ENCODE assay signal across 8 cellular contexts in the genomic region with DNA sequence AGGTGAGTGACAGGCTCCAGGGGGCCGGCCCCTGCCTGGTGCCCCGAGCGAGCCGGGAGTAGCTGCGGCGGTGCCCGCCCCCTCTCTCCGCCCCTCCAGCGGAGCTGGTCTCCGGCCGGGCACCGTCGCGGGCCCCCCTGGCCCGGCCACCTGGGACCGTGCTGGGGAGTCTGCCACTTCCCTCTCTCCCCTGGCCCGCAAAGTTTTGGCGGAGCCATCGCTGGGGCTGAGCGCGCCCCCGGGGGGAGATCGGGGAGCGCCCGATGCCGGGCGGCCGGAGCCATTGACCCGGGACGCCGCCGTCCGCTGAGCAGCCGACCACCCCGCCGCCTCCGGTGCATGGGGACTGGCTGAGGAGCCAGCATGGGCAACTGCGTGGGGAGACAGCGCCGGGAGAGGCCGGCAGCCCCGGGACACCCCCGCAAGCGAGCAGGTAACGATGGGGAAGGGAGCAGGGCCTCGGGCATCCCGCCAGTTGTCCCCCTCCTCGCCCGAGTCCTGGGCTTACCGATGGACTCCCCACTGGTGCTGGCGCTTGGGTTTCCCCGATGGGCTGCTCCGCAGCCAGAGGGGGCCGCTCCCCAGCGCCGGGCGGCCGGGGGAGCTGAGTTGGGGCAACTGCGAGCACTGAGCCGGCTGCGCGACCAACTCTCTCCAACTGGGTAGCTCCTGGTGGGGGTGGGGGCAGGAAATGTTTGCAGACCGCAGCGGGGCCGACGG. TPM values are rescaled to one million over a fixed set of nuclear protein-coding genes. Genes with fewer than 3 reads are reported as not detected.
DNase-seq lines count a peak whose midpoint lies in the region; ATAC-seq and TF ChIP-seq lines count a peak whose summit lies in the region.

A gene with protein sequence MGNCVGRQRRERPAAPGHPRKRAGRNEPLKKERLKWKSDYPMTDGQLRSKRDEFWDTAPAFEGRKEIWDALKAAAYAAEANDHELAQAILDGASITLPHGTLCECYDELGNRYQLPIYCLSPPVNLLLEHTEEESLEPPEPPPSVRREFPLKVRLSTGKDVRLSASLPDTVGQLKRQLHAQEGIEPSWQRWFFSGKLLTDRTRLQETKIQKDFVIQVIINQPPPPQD (plus strand): TSS at position 84 of the 720 bp plus-strand sequence. CDS start 280 bp downstream, at position 364.

- TF ChIP-seq CTCF in IMR-90 (conservative IDR thresholded peaks at IDR 0.05; ENCODE audit: low read depth, low read length) = no peak

- peaks cover 27% of the 10 kb centered on the region for H3K9me1 ChIP-seq in IMR-90 (ENCODE audit: insufficient read depth, low read length)

- H3K27me3 ChIP-seq in IMR-90 (ENCODE audit: control insufficient read depth, insufficient read depth, low read length) (no peaks in the 10 kb centered on the region), mesendoderm (ENCODE audit: insufficient read depth, low read length, poor library complexity) (no peaks in the 10 kb centered on the region)

- DNase-seq in NCI-H345 (lab: John Stamatoyannopoulos, UW) = peak; percentile 11
- DNase-seq in NCI-H345 treated with DMSO at 0.1 percent for 48 hours (lab: John Stamatoyannopoulos, UW; ENCODE audit: unreplicated experiment) = no peak
- DNase-seq in IMR-90 = peak; percentile 49
- peak; percentile 22 to 23 for DNase-seq in activated CD4-positive, alpha-beta T cell treated with anti-CD3 and anti-CD28 coated beads, Interleukin-2, amount 50 U/mL, for 4 hours
- DNase-seq in effector memory CD8-positive, alpha-beta T cell = peak; percentile 20 to 46 (median 20)
- peak; percentile 65 for DNase-seq in mesendoderm
- peak; percentile 1 to 4 for DNase-seq in stimulated activated CD8-positive, alpha-beta memory T cell treated with anti-CD3 and anti-CD28 coated beads, Interleukin-2, amount 100 ng/mL, for 1 hour (ENCODE audit: low read depth in 2 of 2)
- no peak for DNase-seq in SW 1271 (lab: John Stamatoyannopoulos, UW)

- H3K14ac ChIP-seq in IMR-90 (replicated peaks; ENCODE audit: low read depth, low read length) = peak within 1 kb of the TSS; percentile 93

- CTCF ChIA-PET in IMR-90 (lab: Yijun Ruan, JAX) = no interaction called here

- intact Hi-C loops in IMR-90 (cut with micrococcal nuclease) = loop anchor here (1.0 to 5.0 kb wide), 3 partner anchors 54 to 188 kb away; a partner anchor contains a TSS

- dilution Hi-C loops in IMR-90 (cut with HindIII; ENCODE audit: low sequenced_read_pairs, unreplicated experiment) = no loop called here

- H3K79me2 ChIP-seq in mesendoderm (ENCODE audit: control insufficient read depth, insufficient read depth, low read length) = peaks cover 36% of the 10 kb centered on the region

- H4K5ac ChIP-seq in IMR-90 (ENCODE audit: low read depth, low read length) (peak within 1 kb of the TSS; percentile 22), mesendoderm (ENCODE audit: low read length) (no peak within 1 kb of the TSS)

- H3K9me3 Mint-ChIP-seq in effector memory CD8-positive, alpha-beta T cell = no peaks in the 10 kb centered on the region

- TF ChIP-seq POLR2A in IMR-90 (IDR thresholded peaks at IDR 0.05; ENCODE audit: low read depth, low read length) = no peak

- H3K4me3 ChIP-seq in IMR-90 (ENCODE audit: insufficient read depth, low read depth, low read length) (peak within 1 kb of the TSS; percentile 82), mesendoderm (ENCODE audit: low read length) (peak within 1 kb of the TSS; percentile 92)

- H3K27ac Mint-ChIP-seq in effector memory CD8-positive, alpha-beta T cell = peak within 1 kb of the TSS; percentile 96 to 98

- peak within 1 kb of the TSS; percentile 92 for H3K56ac ChIP-seq in IMR-90 (ENCODE audit: extremely low read depth, insufficient read depth, low read length)
- peak within 1 kb of the TSS; percentile 98 for H3K56ac ChIP-seq in mesendoderm (ENCODE audit: low read length)

- H4K91ac ChIP-seq in IMR-90 (ENCODE audit: insufficient read depth, low read depth, low read length) = peak within 1 kb of the TSS; percentile 86

- H3K4me1 ChIP-seq in IMR-90 (ENCODE audit: control insufficient read depth, insufficient read depth, low read length) = peaks cover 9% of the 10 kb centered on the region
- H3K4me1 ChIP-seq in mesendoderm (ENCODE audit: control insufficient read depth, low read depth, low read length) = peaks cover 15% of the 10 kb centered on the region

- 0% methylated on average over 25 of the region's 66 CpGs; no CpG with 5 or more reads in 1 of the 2 experiments for WGBS in IMR-90 (ENCODE audit: extremely low coverage in 2 of 2, insufficient read length in 1 of 2), 2 experiments
- no CpG with 5 or more reads among the region's 66 CpGs for WGBS in mesendoderm (ENCODE audit: extremely low coverage, insufficient coverage, low lambda C conversion rate)

- POLR2A ChIA-PET in IMR-90 (lab: Charles Lee; ENCODE audit: unreplicated experiment) = interaction anchor here (0.6 kb wide), 1 partner anchor 31 kb away, joined by 6 read pairs; no protein-coding TSS in a partner anchor

- peak within 1 kb of the TSS; percentile 96 to 98 for H3K4me3 Mint-ChIP-seq in effector memory CD8-positive, alpha-beta T cell

- H3K27me3 Mint-ChIP-seq in effector memory CD8-positive, alpha-beta T cell = peaks cover 26 to 34% of the 10 kb centered on the region in 2 donors

- H3K4me2 ChIP-seq in IMR-90 (ENCODE audit: low read depth, low read length) (peak within 1 kb of the TSS; percentile 94), mesendoderm (ENCODE audit: low read length) (peak within 1 kb of the TSS; percentile 94)

- H3K27ac ChIP-seq in IMR-90 (ENCODE audit: insufficient read depth, low read length) (peak within 1 kb of the TSS; percentile 79), mesendoderm (ENCODE audit: low read depth, low read length) (peak within 1 kb of the TSS; percentile 83)

- no peaks in the 10 kb centered on the region for H3K9me3 ChIP-seq in IMR-90 (ENCODE audit: control insufficient read depth, insufficient read depth, low read length)

- H3K9ac ChIP-seq in IMR-90 (ENCODE audit: low read depth, low read length) = peak within 1 kb of the TSS; percentile 85
- H3K9ac ChIP-seq in mesendoderm (ENCODE audit: low read length) = peak within 1 kb of the TSS; percentile 94

- peak within 1 kb of the TSS; percentile 99 for H2AK9ac ChIP-seq in IMR-90 (replicated peaks; ENCODE audit: low read depth, low read length, poor library complexity)

- H3K4ac ChIP-seq in IMR-90 (ENCODE audit: low read depth, low read length) (peak within 1 kb of the TSS; percentile 96), mesendoderm (ENCODE audit: low read depth, low read length) (peak within 1 kb of the TSS; percentile 58)

- H2BK15ac ChIP-seq in IMR-90 (ENCODE audit: low read depth, low read length) (peak within 1 kb of the TSS; percentile 46; the same call in 1 of the 3 replicates), mesendoderm (replicated peaks; ENCODE audit: low read depth) (no peak within 1 kb of the TSS)

- H3K36me3 Mint-ChIP-seq in effector memory CD8-positive, alpha-beta T cell (ENCODE audit: insufficient read depth) = peaks cover 13% of the 10 kb centered on the region

- H3K18ac ChIP-seq in IMR-90 (ENCODE audit: low read depth, low read length) (peak within 1 kb of the TSS; percentile 17), mesendoderm (ENCODE audit: low read length) (peak within 1 kb of the TSS; percentile 65)

- no TSS peak for BruUV-seq in IMR-90 (replicated peaks; lab: Mats Ljungman, UMichigan)

- H2AK5ac ChIP-seq in IMR-90 (ENCODE audit: low read depth, low read length) = peak within 1 kb of the TSS; percentile 99
- H2AK5ac ChIP-seq in mesendoderm (ENCODE audit: low read length) = peak within 1 kb of the TSS; percentile 57

- TF ChIP-seq RAD21 in IMR-90 (IDR thresholded peaks at IDR 0.05; ENCODE audit: low read length) = peak; percentile 7; the same call in 1 of the 2 replicates

- H4K8ac ChIP-seq in IMR-90 (ENCODE audit: low read depth in 2 of 2, low read length in 2 of 2) (peak within 1 kb of the TSS; percentile 68 to 85), mesendoderm (ENCODE audit: low read depth, low read length) (peak within 1 kb of the TSS; percentile 60)

- in situ Hi-C loops in IMR-90 (cut with MboI; ENCODE audit: low sequenced_read_pairs) = no loop called here

- peak within 1 kb of the TSS; percentile 96 for H3K23ac ChIP-seq in IMR-90 (ENCODE audit: low read depth, low read length)
- peak within 1 kb of the TSS; percentile 72 for H3K23ac ChIP-seq in mesendoderm (ENCODE audit: low read length)

- peaks cover 58% of the 10 kb centered on the region for H4K20me1 ChIP-seq in IMR-90 (ENCODE audit: insufficient read depth, low read length)

- H3K36me3 ChIP-seq in IMR-90 (ENCODE audit: control insufficient read depth, insufficient read depth, low read length) (0 out of 2 replicates have a peak, but pooled peaks cover 2% of the 10 kb centered on the region), mesendoderm (ENCODE audit: control insufficient read depth, insufficient read depth, low read length) (no peaks in the 10 kb centered on the region)

- peak within 1 kb of the TSS; percentile 95 for H2AFZ ChIP-seq in IMR-90 (replicated peaks; ENCODE audit: low read length, poor library complexity)

- H2BK120ac ChIP-seq in IMR-90 (ENCODE audit: low read depth, low read length) = peak within 1 kb of the TSS; percentile 39; the same call in 1 of the 2 replicates
- H2BK120ac ChIP-seq in mesendoderm (ENCODE audit: low read depth, low read length) = no peak within 1 kb of the TSS

- H2BK5ac ChIP-seq in IMR-90 (ENCODE audit: low read depth, low read length, poor library complexity, severe bottlenecking) (peak within 1 kb of the TSS; percentile 87), mesendoderm (ENCODE audit: low read length) (peak within 1 kb of the TSS; percentile 61)

- H3K4me1 Mint-ChIP-seq in effector memory CD8-positive, alpha-beta T cell (ENCODE audit: low read depth in 2 of 2) = peaks cover 21 to 30% of the 10 kb centered on the region in 2 donors

- ATAC-seq in IMR-90 (ENCODE audit: low read depth) = peak; percentile 16
- peak; percentile 2 for ATAC-seq in effector memory CD8-positive, alpha-beta T cell (replicated peaks)

- H3K79me1 ChIP-seq in IMR-90 (ENCODE audit: low read depth in 1 of 2, low read length in 2 of 2) (peaks cover 32 to 73% of the 10 kb centered on the region in 2 experiments), mesendoderm (ENCODE audit: low read length) (peaks cover 26% of the 10 kb centered on the region)

- H2BK20ac ChIP-seq in IMR-90 (ENCODE audit: low read depth, low read length) = no peak within 1 kb of the TSS

TF ChIP-seq in IMR-90, 13 proteins besides CTCF, POLR2A, EP300 and RAD21 (continues in another document):
- TF ChIP-seq NFE2L2 (IDR thresholded peaks at IDR 0.05; ENCODE audit: low read depth, low read length) (no peak), MAZ (IDR thresholded peaks at IDR 0.05; ENCODE audit: borderline replicate concordance, low read depth, low read length) (peak; percentile 65; the same call in 1 of the 2 replicates), CHD1 (IDR thresholded peaks at IDR 0.05; ENCODE audit: low read depth, low read length) (no peak), SMC3 (IDR thresholded peaks at IDR 0.05; ENCODE audit: low read depth, low read length) (0 out of 2 replicates have a peak, but pooled peaks have one; percentile 7)

RNA-seq across cellular contexts. Expression of the gene that starts here (rescaled TPM):
- total RNA-seq in IMR-90 (2012; rRNA removed) = 21.9 TPM in 2 replicates
- 44.9 and 57.5 TPM in 2 replicates for polyA plus RNA-seq in IMR-90 (2012; rRNA removed)
- 57.1 and 67.3 TPM in 2 replicates for polyA plus RNA-seq in IMR-90 (2012; cell fraction: cytosol; rRNA removed)
- 17.2 and 37.0 TPM in 2 replicates for polyA plus RNA-seq in IMR-90 (2012; cell fraction: nucleus; rRNA removed; ENCODE audit: low replicate concordance)
- polyA plus RNA-seq in mesendoderm (2013, experiment 1 of 2) = 14.0 TPM
- polyA plus RNA-seq in mesendoderm (2013, experiment 2 of 2) = 13.9 TPM

Comparison
In these comparisons a context has a peak if more than half of its experiments do, and no peak if none do; other contexts are left out.
1. DNase-seq: peak in NCI-H345 (single experiment), IMR-90 (single experiment), activated CD4-positive, alpha-beta T cell treated with anti-CD3 and anti-CD28 coated beads, Interleukin-2, amount 50 U/mL, for 4 hours (2 of 2), effector memory CD8-positive, alpha-beta T cell (3 of 3), mesendoderm (single experiment) and stimulated activated CD8-positive, alpha-beta memory T cell treated with anti-CD3 and anti-CD28 coated beads, Interleukin-2, amount 100 ng/mL, for 1 hour (2 of 2); none in NCI-H345 treated with DMSO at 0.1 percent for 48 hours (single experiment) and SW 1271 (0 of 2).